In genomic region chr16:55778718-55779117, GRCh38 we compare ENCODE assay signal across 33 cellular contexts. TPM values are rescaled to one million over a fixed set of nuclear protein-coding genes. Genes with fewer than 3 reads are reported as not detected.
"Had no signal": no experiment of that assay in that cellular context is flagged by ENCODE, and none has a peak within 500 bp of the region (broad histone marks: within the 10 kb centered on the region; RNA-seq: fewer than 3 reads in every experiment).

No MANE protein-coding gene starts in this region.

- H3K4me3 Mint-ChIP-seq: activated CD4-positive, alpha-beta memory T cell treated with anti-CD3 and anti-CD28 coated beads, Interleukin-2, amount 10 ng/mL, durations not matched to agents 7 days and 5 days; activated naive CD4-positive, alpha-beta T cell treated with anti-CD3 and anti-CD28 coated beads for 36 hours; activated naive CD8-positive, alpha-beta T cell; activated T-helper 17 cell treated with anti-CD3 and anti-CD28 coated beads, Interleukin-2, amount 50 U/mL, for 72 hours; brain; T-cell had no signal

- H3K9me3 Mint-ChIP-seq: activated CD4-positive, alpha-beta memory T cell treated with anti-CD3 and anti-CD28 coated beads, Interleukin-2, amount 10 ng/mL, durations not matched to agents 7 days and 5 days; activated T-helper 17 cell treated with anti-CD3 and anti-CD28 coated beads, Interleukin-2, amount 50 U/mL, for 72 hours; brain; T-cell had no signal

- H3K4me3 ChIP-seq: MG63, SK-N-MC had no signal

- H3K27ac Mint-ChIP-seq: activated CD4-positive, alpha-beta memory T cell treated with anti-CD3 and anti-CD28 coated beads, Interleukin-2, amount 10 ng/mL, durations not matched to agents 7 days and 5 days; activated naive CD4-positive, alpha-beta T cell treated with anti-CD3 and anti-CD28 coated beads for 36 hours; activated naive CD8-positive, alpha-beta T cell; activated T-helper 17 cell treated with anti-CD3 and anti-CD28 coated beads, Interleukin-2, amount 50 U/mL, for 72 hours; brain; T-cell had no signal

- ATAC-seq: activated T-helper 17 cell treated with anti-CD3 and anti-CD28 coated beads, Interleukin-2, amount 50 U/mL, for 72 hours; T-cell had no signal

- H3K27ac ChIP-seq: SK-N-MC, VCaP had no signal

- H3K9me3 ChIP-seq: MG63 had no signal

- DNase-seq: activated CD4-positive, alpha-beta memory T cell treated with anti-CD3 and anti-CD28 coated beads, Interleukin-2, amount 10 ng/mL, durations not matched to agents 7 days and 5 days; activated CD4-positive, alpha-beta T cell treated with anti-CD3 and anti-CD28 coated beads, Interleukin-2, amount 50 U/mL, for 1 hour; activated CD4-positive, CD25-positive, alpha-beta regulatory T cell; activated gamma-delta T cell; activated naive CD4-positive, alpha-beta T cell treated with anti-CD3 and anti-CD28 coated beads for 36 hours; activated T-cell treated with anti-CD3 and anti-CD28 coated beads for 4 hours; activated T-cell treated with anti-CD3 and anti-CD28 coated beads, Interleukin-2, amount 50 U/mL, for 48 hours; amygdala; cerebellar nuclear complex; IMR-90; KG1; NCI-H1092; NCI-H1417 treated with DMSO at 0.1 percent for 48 hours; NCI-H1694; NCI-H2107; NCI-H2171 treated with DMSO at 0.1 percent for 48 hours; NCI-H226; NCI-H526; NCI-H82; SIG-M5; T-cell; T-helper 2 cell; T1000 had no signal

- H3K4me1 Mint-ChIP-seq: activated CD4-positive, alpha-beta memory T cell treated with anti-CD3 and anti-CD28 coated beads, Interleukin-2, amount 10 ng/mL, durations not matched to agents 7 days and 5 days; activated T-helper 17 cell treated with anti-CD3 and anti-CD28 coated beads, Interleukin-2, amount 50 U/mL, for 72 hours; brain; T-cell had no signal

- H3K36me3 ChIP-seq: MG63 had no signal

- H3K27me3 Mint-ChIP-seq: activated naive CD8-positive, alpha-beta T cell had no signal

- H3K36me3 Mint-ChIP-seq: activated naive CD8-positive, alpha-beta T cell; brain; T-cell had no signal

RNA-seq across cellular contexts. Expression of gene CES1, which starts 54.2 kb away (rescaled TPM):
- total RNA-seq: activated CD8-positive, alpha-beta memory T cell treated with anti-CD3 and anti-CD28 coated beads for 36 hours; activated naive CD4-positive, alpha-beta T cell treated with anti-CD3 and anti-CD28 coated beads for 36 hours; activated T-helper 17 cell treated with anti-CD3 and anti-CD28 coated beads, Interleukin-2, amount 50 U/mL, for 72 hours; astrocyte; IMR-90; OCI-LY7; RPMI7951 had no signal
